In the genomic region with DNA sequence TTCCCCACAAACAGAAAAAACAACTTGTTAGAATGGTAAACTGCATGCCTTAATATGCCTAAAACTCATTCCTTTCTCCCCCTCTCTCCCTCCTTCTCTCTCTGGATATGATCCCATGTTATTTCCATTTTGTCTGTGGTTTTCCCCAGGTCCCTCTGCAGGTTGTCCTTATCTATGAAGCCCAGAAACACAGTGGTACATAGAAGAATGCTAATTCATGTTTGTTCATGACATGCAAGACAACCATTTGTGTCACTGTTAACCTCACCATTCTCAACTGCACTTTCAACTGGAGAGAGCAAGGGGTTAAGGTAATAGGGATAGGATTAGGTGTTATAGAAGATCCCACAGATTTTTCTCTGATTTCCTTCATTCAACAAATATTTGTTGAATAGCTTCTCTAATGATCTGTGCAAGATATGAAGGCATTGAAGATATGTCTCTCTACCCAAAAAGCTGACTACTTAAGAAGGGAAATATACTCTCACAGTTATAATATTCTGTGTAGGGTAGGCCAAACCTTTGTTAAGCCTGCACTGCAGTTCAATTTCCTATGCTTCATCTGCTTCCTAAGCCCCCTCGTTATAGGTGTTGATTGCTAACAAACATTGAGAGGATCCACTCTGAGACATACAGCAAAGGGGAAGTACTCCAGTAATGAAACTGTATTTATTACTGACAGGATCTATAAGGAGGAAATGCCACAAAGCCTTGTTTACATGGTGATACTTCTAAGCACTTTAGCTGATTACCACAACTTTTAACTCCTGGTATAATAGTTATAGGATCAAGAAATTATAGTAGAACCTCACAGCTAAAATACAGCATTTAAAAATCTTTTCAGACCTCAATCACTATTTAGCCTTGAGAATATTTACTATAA, we compare ENCODE assay signal across 1 cellular context.
TF ChIP-seq lines count a peak whose summit lies in the region.

No MANE protein-coding gene starts in this region.

TF ChIP-seq in K562, 482 proteins besides CTCF, POLR2A, EP300 and RAD21 (continued from another document and continues in another):
- TF ChIP-seq, protein P1, sequence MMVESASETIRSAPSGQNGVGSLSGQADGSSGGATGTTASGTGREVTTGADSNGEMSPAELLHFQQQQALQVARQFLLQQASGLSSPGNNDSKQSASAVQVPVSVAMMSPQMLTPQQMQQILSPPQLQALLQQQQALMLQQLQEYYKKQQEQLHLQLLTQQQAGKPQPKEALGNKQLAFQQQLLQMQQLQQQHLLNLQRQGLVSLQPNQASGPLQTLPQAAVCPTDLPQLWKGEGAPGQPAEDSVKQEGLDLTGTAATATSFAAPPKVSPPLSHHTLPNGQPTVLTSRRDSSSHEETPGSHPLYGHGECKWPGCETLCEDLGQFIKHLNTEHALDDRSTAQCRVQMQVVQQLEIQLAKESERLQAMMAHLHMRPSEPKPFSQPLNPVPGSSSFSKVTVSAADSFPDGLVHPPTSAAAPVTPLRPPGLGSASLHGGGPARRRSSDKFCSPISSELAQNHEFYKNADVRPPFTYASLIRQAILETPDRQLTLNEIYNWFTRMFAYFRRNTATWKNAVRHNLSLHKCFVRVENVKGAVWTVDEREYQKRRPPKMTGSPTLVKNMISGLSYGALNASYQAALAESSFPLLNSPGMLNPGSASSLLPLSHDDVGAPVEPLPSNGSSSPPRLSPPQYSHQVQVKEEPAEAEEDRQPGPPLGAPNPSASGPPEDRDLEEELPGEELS (CRISPR knock-in tag; IDR thresholded peaks at IDR 0.05; ENCODE audit: borderline replicate concordance): no peak
- TF ChIP-seq MAFG (tag; conservative IDR thresholded peaks at IDR 0.05): peak; percentile 87
- peak; percentile 80 for TF ChIP-seq BRD9 (IDR thresholded peaks at IDR 0.05; ENCODE audit: low read depth, partially characterized antibody)
- TF ChIP-seq MTA1 (IDR thresholded peaks at IDR 0.05; ENCODE audit: borderline replicate concordance): peak; percentile 91
- peak; percentile 92 for TF ChIP-seq HDAC2 (IDR thresholded peaks at IDR 0.05)
- TF ChIP-seq SOX6 (IDR thresholded peaks at IDR 0.05): peak; percentile 97
- peak; percentile 99 for TF ChIP-seq SMARCA4 (IDR thresholded peaks at IDR 0.05)
- TF ChIP-seq PTBP1 (IDR thresholded peaks at IDR 0.05; ENCODE audit: low read depth, low read length): no peak
- TF ChIP-seq, protein P2, sequence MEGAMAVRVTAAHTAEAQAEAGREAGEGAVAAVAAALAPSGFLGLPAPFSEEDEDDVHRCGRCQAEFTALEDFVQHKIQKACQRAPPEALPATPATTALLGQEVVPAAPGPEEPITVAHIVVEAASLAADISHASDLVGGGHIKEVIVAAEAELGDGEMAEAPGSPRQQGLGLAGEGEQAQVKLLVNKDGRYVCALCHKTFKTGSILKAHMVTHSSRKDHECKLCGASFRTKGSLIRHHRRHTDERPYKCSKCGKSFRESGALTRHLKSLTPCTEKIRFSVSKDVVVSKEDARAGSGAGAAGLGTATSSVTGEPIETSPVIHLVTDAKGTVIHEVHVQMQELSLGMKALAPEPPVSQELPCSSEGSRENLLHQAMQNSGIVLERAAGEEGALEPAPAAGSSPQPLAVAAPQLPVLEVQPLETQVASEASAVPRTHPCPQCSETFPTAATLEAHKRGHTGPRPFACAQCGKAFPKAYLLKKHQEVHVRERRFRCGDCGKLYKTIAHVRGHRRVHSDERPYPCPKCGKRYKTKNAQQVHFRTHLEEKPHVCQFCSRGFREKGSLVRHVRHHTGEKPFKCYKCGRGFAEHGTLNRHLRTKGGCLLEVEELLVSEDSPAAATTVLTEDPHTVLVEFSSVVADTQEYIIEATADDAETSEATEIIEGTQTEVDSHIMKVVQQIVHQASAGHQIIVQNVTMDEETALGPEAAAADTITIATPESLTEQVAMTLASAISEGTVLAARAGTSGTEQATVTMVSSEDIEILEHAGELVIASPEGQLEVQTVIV (CRISPR knock-in tag; IDR thresholded peaks at IDR 0.05; ENCODE audit: borderline replicate concordance): no peak
- peak; percentile 18; the same call in 1 of the 2 replicates for TF ChIP-seq ZNF23 (CRISPR knock-in tag; IDR thresholded peaks at IDR 0.05)
- no peak for TF ChIP-seq ZNF507 (tag; conservative IDR thresholded peaks at IDR 0.05)
- no peak for TF ChIP-seq HMG20B (CRISPR knock-in tag; IDR thresholded peaks at IDR 0.05)
- TF ChIP-seq HIVEP1 (CRISPR knock-in tag; IDR thresholded peaks at IDR 0.05): no peak
- TF ChIP-seq EP400 (IDR thresholded peaks at IDR 0.05): peak; percentile 59
- TF ChIP-seq, protein P3, sequence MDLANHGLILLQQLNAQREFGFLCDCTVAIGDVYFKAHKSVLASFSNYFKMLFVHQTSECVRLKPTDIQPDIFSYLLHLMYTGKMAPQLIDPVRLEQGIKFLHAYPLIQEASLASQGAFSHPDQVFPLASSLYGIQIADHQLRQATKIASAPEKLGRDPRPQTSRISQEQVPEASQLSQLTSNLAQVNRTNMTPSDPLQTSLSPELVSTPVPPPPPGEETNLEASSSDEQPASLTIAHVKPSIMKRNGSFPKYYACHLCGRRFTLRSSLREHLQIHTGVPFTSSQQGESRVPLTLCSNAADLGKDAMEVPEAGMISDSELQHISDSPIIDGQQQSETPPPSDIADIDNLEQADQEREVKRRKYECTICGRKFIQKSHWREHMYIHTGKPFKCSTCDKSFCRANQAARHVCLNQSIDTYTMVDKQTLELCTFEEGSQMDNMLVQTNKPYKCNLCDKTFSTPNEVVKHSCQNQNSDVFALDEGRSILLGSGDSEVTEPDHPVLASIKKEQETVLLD (IDR thresholded peaks at IDR 0.05): peak; percentile 81; the same call in 1 of the 2 replicates
- TF ChIP-seq EZH2 (IDR thresholded peaks at IDR 0.05; ENCODE audit: borderline replicate concordance, low read depth, low read length): no peak
- TF ChIP-seq, protein P4, sequence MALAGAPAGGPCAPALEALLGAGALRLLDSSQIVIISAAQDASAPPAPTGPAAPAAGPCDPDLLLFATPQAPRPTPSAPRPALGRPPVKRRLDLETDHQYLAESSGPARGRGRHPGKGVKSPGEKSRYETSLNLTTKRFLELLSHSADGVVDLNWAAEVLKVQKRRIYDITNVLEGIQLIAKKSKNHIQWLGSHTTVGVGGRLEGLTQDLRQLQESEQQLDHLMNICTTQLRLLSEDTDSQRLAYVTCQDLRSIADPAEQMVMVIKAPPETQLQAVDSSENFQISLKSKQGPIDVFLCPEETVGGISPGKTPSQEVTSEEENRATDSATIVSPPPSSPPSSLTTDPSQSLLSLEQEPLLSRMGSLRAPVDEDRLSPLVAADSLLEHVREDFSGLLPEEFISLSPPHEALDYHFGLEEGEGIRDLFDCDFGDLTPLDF (CRISPR knock-in tag; IDR thresholded peaks at IDR 0.05): no peak
- peak; percentile 72 for TF ChIP-seq BCOR (IDR thresholded peaks at IDR 0.05)
- 0 out of 2 replicates have a peak, but pooled peaks have one; percentile 31 for TF ChIP-seq SMAD3 (CRISPR knock-in tag; conservative IDR thresholded peaks at IDR 0.05)
- TF ChIP-seq, protein P5, sequence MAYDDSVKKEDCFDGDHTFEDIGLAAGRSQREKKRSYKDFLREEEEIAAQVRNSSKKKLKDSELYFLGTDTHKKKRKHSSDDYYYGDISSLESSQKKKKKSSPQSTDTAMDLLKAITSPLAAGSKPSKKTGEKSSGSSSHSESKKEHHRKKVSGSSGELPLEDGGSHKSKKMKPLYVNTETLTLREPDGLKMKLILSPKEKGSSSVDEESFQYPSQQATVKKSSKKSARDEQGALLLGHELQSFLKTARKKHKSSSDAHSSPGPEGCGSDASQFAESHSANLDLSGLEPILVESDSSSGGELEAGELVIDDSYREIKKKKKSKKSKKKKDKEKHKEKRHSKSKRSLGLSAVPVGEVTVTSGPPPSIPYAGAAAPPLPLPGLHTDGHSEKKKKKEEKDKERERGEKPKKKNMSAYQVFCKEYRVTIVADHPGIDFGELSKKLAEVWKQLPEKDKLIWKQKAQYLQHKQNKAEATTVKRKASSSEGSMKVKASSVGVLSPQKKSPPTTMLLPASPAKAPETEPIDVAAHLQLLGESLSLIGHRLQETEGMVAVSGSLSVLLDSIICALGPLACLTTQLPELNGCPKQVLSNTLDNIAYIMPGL (CRISPR knock-in tag; IDR thresholded peaks at IDR 0.05): no peak
- TF ChIP-seq BCL6 (CRISPR knock-in tag; IDR thresholded peaks at IDR 0.05): no peak
- no peak for TF ChIP-seq PHB (CRISPR knock-in tag; IDR thresholded peaks at IDR 0.05)
- TF ChIP-seq NFE2 (IDR thresholded peaks at IDR 0.05; ENCODE audit: low read depth): peak; percentile 93
- TF ChIP-seq, protein P6, sequence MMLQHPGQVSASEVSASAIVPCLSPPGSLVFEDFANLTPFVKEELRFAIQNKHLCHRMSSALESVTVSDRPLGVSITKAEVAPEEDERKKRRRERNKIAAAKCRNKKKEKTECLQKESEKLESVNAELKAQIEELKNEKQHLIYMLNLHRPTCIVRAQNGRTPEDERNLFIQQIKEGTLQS (IDR thresholded peaks at IDR 0.05): peak; percentile 50; the same call in 1 of the 2 replicates
- TF ChIP-seq, protein P6 (CRISPR knock-in tag; conservative IDR thresholded peaks at IDR 0.05): no peak
- TF ChIP-seq RNF2 (IDR thresholded peaks at IDR 0.05): peak; percentile 83
- TF ChIP-seq JUND (IDR thresholded peaks at IDR 0.05; ENCODE audit: borderline replicate concordance, low read depth, low read length): peak; percentile 68; the same call in 1 of the 2 replicates
- peak; percentile 76; the same call in 2 of the 3 replicates for TF ChIP-seq JUND (tag; IDR thresholded peaks at IDR 0.05; ENCODE audit: borderline replicate concordance, low read depth, low read length)
- peak; percentile 14; the same call in 1 of the 2 replicates for TF ChIP-seq TEAD2 (tag; IDR thresholded peaks at IDR 0.05)
- TF ChIP-seq, protein P7, sequence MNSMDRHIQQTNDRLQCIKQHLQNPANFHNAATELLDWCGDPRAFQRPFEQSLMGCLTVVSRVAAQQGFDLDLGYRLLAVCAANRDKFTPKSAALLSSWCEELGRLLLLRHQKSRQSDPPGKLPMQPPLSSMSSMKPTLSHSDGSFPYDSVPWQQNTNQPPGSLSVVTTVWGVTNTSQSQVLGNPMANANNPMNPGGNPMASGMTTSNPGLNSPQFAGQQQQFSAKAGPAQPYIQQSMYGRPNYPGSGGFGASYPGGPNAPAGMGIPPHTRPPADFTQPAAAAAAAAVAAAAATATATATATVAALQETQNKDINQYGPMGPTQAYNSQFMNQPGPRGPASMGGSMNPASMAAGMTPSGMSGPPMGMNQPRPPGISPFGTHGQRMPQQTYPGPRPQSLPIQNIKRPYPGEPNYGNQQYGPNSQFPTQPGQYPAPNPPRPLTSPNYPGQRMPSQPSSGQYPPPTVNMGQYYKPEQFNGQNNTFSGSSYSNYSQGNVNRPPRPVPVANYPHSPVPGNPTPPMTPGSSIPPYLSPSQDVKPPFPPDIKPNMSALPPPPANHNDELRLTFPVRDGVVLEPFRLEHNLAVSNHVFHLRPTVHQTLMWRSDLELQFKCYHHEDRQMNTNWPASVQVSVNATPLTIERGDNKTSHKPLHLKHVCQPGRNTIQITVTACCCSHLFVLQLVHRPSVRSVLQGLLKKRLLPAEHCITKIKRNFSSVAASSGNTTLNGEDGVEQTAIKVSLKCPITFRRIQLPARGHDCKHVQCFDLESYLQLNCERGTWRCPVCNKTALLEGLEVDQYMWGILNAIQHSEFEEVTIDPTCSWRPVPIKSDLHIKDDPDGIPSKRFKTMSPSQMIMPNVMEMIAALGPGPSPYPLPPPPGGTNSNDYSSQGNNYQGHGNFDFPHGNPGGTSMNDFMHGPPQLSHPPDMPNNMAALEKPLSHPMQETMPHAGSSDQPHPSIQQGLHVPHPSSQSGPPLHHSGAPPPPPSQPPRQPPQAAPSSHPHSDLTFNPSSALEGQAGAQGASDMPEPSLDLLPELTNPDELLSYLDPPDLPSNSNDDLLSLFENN (IDR thresholded peaks at IDR 0.05; ENCODE audit: low read depth in 2 of 2, low read length in 2 of 2): peak in 1 of 2 experiments; percentile 81; a peak in 2 of 4 replicates
- TF ChIP-seq ZNF57 (CRISPR knock-in tag; IDR thresholded peaks at IDR 0.05): no peak
- TF ChIP-seq U2AF2 (optimal IDR thresholded peaks at IDR 0.05; ENCODE audit: low read depth, low read length): no peak
- TF ChIP-seq ZNF589 (CRISPR knock-in tag; IDR thresholded peaks at IDR 0.05; ENCODE audit: low read depth): 0 out of 2 replicates have a peak, but pooled peaks have one; percentile 26
- TF ChIP-seq NFIC (IDR thresholded peaks at IDR 0.05): peak; percentile 83
- peak; percentile 43; the same call in 1 of the 2 replicates for TF ChIP-seq BACH1 (tag; IDR thresholded peaks at IDR 0.05)
- peak; percentile 85 for TF ChIP-seq CTBP1 (IDR thresholded peaks at IDR 0.05; ENCODE audit: borderline replicate concordance)
- TF ChIP-seq, protein P8, sequence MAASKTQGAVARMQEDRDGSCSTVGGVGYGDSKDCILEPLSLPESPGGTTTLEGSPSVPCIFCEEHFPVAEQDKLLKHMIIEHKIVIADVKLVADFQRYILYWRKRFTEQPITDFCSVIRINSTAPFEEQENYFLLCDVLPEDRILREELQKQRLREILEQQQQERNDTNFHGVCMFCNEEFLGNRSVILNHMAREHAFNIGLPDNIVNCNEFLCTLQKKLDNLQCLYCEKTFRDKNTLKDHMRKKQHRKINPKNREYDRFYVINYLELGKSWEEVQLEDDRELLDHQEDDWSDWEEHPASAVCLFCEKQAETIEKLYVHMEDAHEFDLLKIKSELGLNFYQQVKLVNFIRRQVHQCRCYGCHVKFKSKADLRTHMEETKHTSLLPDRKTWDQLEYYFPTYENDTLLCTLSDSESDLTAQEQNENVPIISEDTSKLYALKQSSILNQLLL (CRISPR knock-in tag; IDR thresholded peaks at IDR 0.05; ENCODE audit: borderline replicate concordance): no peak
- no peak for TF ChIP-seq CAMTA2 (CRISPR knock-in tag; conservative IDR thresholded peaks at IDR 0.05)
